8 cellular contexts compared by ENCODE assay signal in the genomic region with DNA sequence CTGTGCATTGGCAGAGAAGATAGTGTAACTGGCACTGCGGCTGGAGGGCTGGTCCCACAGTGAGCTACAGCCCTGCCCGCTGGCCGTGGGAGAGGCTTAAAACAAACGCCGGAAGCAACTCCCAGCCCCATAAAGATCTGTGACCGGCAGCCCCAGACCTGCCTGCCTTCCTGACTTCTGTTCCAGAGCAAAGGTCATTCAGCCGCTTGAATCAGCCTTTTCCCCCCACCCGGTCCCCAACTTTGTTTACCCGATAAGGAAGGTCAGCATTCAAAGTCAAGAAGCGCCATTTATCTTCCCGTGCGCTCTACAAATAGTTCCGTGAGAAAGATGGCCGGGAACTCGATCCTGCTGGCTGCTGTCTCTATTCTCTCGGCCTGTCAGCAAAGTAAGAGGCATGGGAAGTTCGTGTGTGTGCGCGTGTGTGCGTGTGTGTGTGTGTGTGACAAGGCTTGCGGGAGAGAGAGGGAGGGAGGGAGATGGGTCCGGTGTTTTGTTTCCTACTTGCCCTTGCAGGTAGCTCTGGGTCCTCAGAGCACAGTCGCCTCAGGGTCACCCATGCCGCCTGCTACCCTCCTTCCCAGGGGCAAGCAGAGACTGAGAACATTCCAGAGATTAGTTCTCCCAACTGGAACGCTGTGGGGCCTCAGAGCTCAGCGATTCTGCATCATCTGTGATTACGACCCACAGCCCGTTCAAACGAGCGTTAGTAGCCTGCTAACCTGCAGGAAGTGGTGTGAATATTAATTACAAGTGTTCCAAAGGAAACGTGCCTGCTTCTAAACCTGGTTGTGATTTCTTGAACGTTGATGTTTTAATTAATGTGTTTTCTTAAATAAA. TPM values are rescaled to one million over a fixed set of nuclear protein-coding genes. Genes with fewer than 3 reads are reported as not detected.
DNase-seq lines count a peak whose midpoint lies in the region; ATAC-seq and TF ChIP-seq lines count a peak whose summit lies in the region.

MGST2 (plus strand) TSS at position 130 of the 840 bp plus-strand sequence; CDS start at position 331, 201 bp downstream.

- peak within 1 kb of the TSS; percentile 70 for H3K4me3 Mint-ChIP-seq in WTC11
- peak within 1 kb of the TSS; percentile 90 for H3K4me3 Mint-ChIP-seq in stimulated activated memory B cell treated with anti-CD40 and anti-IgM and Interleukin-4, amounts not matched to agents 10 μg/mL and 1 μg/mL and 100 μg/mL, for 72 hours

- H3K27me3 Mint-ChIP-seq in WTC11 (ENCODE audit: low read depth) = no peaks in the 10 kb centered on the region
- H3K27me3 Mint-ChIP-seq in stimulated activated memory B cell treated with anti-CD40 and anti-IgM and Interleukin-4, amounts not matched to agents 10 μg/mL and 1 μg/mL and 100 μg/mL, for 72 hours = peaks cover 27% of the 10 kb centered on the region

- no peaks in the 10 kb centered on the region for H3K36me3 ChIP-seq in effector memory CD4-positive, alpha-beta T cell (ENCODE audit: control insufficient read depth, insufficient read depth, low read length)

- DNase-seq in AG09309 (ENCODE audit: low read depth) (peak; percentile 44), NCI-H2107 treated with DMSO at 0.1 percent for 48 hours (lab: John Stamatoyannopoulos, UW; ENCODE audit: unreplicated experiment) (peak; percentile 42), WTC11 (ENCODE audit: low spot score) (peak; percentile 51), lower leg skin (ENCODE audit: low spot score in 2 of 2) (peak; percentile 69 to 93)
- no peak for DNase-seq in effector memory CD4-positive, alpha-beta T cell

- CTCF ChIA-PET in WTC11 (lab: Charles Lee) = interaction anchor here (0.8 to 3.9 kb wide), 7 partner anchors 9 to 694 kb away, joined by 3 to 60 read pairs (median 4); no protein-coding TSS in a partner anchor

- peaks cover 50% of the 10 kb centered on the region for H3K4me1 Mint-ChIP-seq in WTC11
- peaks cover 18% of the 10 kb centered on the region for H3K4me1 Mint-ChIP-seq in stimulated activated memory B cell treated with anti-CD40 and anti-IgM and Interleukin-4, amounts not matched to agents 10 μg/mL and 1 μg/mL and 100 μg/mL, for 72 hours

- TF ChIP-seq CTCF in AG09309 (IDR thresholded peaks at IDR 0.05; ENCODE audit: control insufficient read depth, insufficient read depth, low read depth, low read length, missing control alignments) = no peak
- no peak for TF ChIP-seq CTCF in WTC11 (IDR thresholded peaks at IDR 0.05)
- no peak for TF ChIP-seq CTCF in lower leg skin (IDR thresholded peaks at IDR 0.05)

- no peak for TF ChIP-seq POLR2A in lower leg skin (IDR thresholded peaks at IDR 0.05)

- POLR2A ChIA-PET in WTC11 (lab: Charles Lee) = interaction anchor here (1.0 kb wide), 1 partner anchor 75 kb away, joined by 3 read pairs; no protein-coding TSS in a partner anchor

- H3K36me3 Mint-ChIP-seq in WTC11 = peaks cover 4% of the 10 kb centered on the region
- H3K36me3 Mint-ChIP-seq in stimulated activated memory B cell treated with anti-CD40 and anti-IgM and Interleukin-4, amounts not matched to agents 10 μg/mL and 1 μg/mL and 100 μg/mL, for 72 hours = no peaks in the 10 kb centered on the region

- H3K4me1 ChIP-seq in effector memory CD4-positive, alpha-beta T cell (ENCODE audit: control insufficient read depth, insufficient read depth, low read length, poor library complexity, severe bottlenecking) = no peaks in the 10 kb centered on the region

- ATAC-seq in GM18520 (IDR thresholded peaks at IDR 0.05; ENCODE audit: unreplicated experiment) = peak; percentile 51
- peak; percentile 70 for ATAC-seq in HG02973 (IDR thresholded peaks at IDR 0.05; ENCODE audit: unreplicated experiment)
- ATAC-seq in WTC11 = peak; percentile 82
- ATAC-seq in stimulated activated memory B cell treated with anti-CD40 and anti-IgM and Interleukin-4, amounts not matched to agents 10 μg/mL and 1 μg/mL and 100 μg/mL, for 72 hours = peak; percentile 63

- H3K27me3 ChIP-seq in effector memory CD4-positive, alpha-beta T cell (replicated peaks; ENCODE audit: control insufficient read depth, insufficient read depth, low read length, poor library complexity, severe bottlenecking) = no peaks in the 10 kb centered on the region

- H3K27ac ChIP-seq in effector memory CD4-positive, alpha-beta T cell (ENCODE audit: insufficient read depth, low read length, poor library complexity, severe bottlenecking) = no peak within 1 kb of the TSS

- WGBS in lower leg skin, 2 donors = 0 to 3% methylated on average over 32 of the region's 32 CpGs

- intact Hi-C loops in lower leg skin (cut with DNase I; ENCODE audit: low total_unique reads) = no loop called here

- H3K9me3 ChIP-seq in effector memory CD4-positive, alpha-beta T cell (ENCODE audit: control insufficient read depth, low read length) = no peaks in the 10 kb centered on the region

- H3K27ac Mint-ChIP-seq in WTC11 = peak within 1 kb of the TSS; percentile 82
- H3K27ac Mint-ChIP-seq in stimulated activated memory B cell treated with anti-CD40 and anti-IgM and Interleukin-4, amounts not matched to agents 10 μg/mL and 1 μg/mL and 100 μg/mL, for 72 hours = peak within 1 kb of the TSS; percentile 78

- H3K4me3 ChIP-seq in AG09309 (ENCODE audit: control insufficient read depth, low read depth, low read length) = peak within 1 kb of the TSS; percentile 57
- H3K4me3 ChIP-seq in effector memory CD4-positive, alpha-beta T cell (ENCODE audit: insufficient read depth, low read depth, low read length, poor library complexity, severe bottlenecking) = peak within 1 kb of the TSS; percentile 84
- peak within 1 kb of the TSS; percentile 54 for H3K4me3 ChIP-seq in lower leg skin (ENCODE audit: low read depth, poor library complexity, severe bottlenecking)

- H3K9me3 Mint-ChIP-seq in WTC11 = peaks cover 5% of the 10 kb centered on the region
- no peaks in the 10 kb centered on the region for H3K9me3 Mint-ChIP-seq in stimulated activated memory B cell treated with anti-CD40 and anti-IgM and Interleukin-4, amounts not matched to agents 10 μg/mL and 1 μg/mL and 100 μg/mL, for 72 hours

TF ChIP-seq in WTC11, 78 proteins besides CTCF, POLR2A, EP300 and RAD21 (continues in another document):
- TF ChIP-seq SMAD3 (CRISPR knock-in tag; IDR thresholded peaks at IDR 0.05; ENCODE audit: borderline replicate concordance) (no peak), ZNF138 (CRISPR knock-in tag; conservative IDR thresholded peaks at IDR 0.05) (no peak), ZNF317 (CRISPR knock-in tag; IDR thresholded peaks at IDR 0.05; ENCODE audit: borderline replicate concordance, low read depth) (no peak), MAX (CRISPR knock-in tag; IDR thresholded peaks at IDR 0.05) (0 out of 2 replicates have a peak, but pooled peaks have one; percentile 29), NFATC4 (CRISPR knock-in tag; IDR thresholded peaks at IDR 0.05) (no peak), GABPB1 (CRISPR knock-in tag; IDR thresholded peaks at IDR 0.05) (peak; percentile 86), NFYB (CRISPR knock-in tag; conservative IDR thresholded peaks at IDR 0.05; ENCODE audit: low read depth) (no peak), CREM (CRISPR knock-in tag; IDR thresholded peaks at IDR 0.05) (0 out of 2 replicates have a peak, but pooled peaks have one; percentile 45)
- TF ChIP-seq, protein P1, sequence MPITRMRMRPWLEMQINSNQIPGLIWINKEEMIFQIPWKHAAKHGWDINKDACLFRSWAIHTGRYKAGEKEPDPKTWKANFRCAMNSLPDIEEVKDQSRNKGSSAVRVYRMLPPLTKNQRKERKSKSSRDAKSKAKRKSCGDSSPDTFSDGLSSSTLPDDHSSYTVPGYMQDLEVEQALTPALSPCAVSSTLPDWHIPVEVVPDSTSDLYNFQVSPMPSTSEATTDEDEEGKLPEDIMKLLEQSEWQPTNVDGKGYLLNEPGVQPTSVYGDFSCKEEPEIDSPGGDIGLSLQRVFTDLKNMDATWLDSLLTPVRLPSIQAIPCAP (CRISPR knock-in tag; IDR thresholded peaks at IDR 0.05) = no peak
- TF ChIP-seq, protein P2, sequence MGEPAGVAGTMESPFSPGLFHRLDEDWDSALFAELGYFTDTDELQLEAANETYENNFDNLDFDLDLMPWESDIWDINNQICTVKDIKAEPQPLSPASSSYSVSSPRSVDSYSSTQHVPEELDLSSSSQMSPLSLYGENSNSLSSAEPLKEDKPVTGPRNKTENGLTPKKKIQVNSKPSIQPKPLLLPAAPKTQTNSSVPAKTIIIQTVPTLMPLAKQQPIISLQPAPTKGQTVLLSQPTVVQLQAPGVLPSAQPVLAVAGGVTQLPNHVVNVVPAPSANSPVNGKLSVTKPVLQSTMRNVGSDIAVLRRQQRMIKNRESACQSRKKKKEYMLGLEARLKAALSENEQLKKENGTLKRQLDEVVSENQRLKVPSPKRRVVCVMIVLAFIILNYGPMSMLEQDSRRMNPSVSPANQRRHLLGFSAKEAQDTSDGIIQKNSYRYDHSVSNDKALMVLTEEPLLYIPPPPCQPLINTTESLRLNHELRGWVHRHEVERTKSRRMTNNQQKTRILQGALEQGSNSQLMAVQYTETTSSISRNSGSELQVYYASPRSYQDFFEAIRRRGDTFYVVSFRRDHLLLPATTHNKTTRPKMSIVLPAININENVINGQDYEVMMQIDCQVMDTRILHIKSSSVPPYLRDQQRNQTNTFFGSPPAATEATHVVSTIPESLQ (CRISPR knock-in tag; IDR thresholded peaks at IDR 0.05) = no peak

RNA-seq across cellular contexts. Expression of gene MGST2, which starts in this region (rescaled TPM):
- total RNA-seq in WTC11 (2021) (13.6 to 14.9 TPM (median 14.8 TPM) in 3 replicates), lower leg skin (100 to 1,000 TPM in 2 of 4 donors, 10 to 100 TPM in 2; 83.1 to 157 (median 112) TPM)

Comparison
In these comparisons a context has a peak if more than half of its experiments do, and no peak if none do; other contexts are left out.
1. DNase-seq: peak in AG09309 (single experiment), NCI-H2107 treated with DMSO at 0.1 percent for 48 hours (single experiment), WTC11 (single experiment) and lower leg skin (2 of 2); none in effector memory CD4-positive, alpha-beta T cell (0 of 3).
2. Peak in every context shown above with its lines, with median percentiles within 50 percentile points of each other: H3K4me3 ChIP-seq and ATAC-seq.